8 cellular contexts compared by ENCODE assay signal in genomic region chr4:1345905-1346780, GRCh38. TPM values are rescaled to one million over a fixed set of nuclear protein-coding genes. Genes with fewer than 3 reads are reported as not detected.
DNase-seq lines count a peak whose midpoint lies in the region; ATAC-seq and TF ChIP-seq lines count a peak whose summit lies in the region.

No MANE protein-coding gene starts in this region.

- H3K36me3 Mint-ChIP-seq in activated CD8-positive, alpha-beta memory T cell treated with anti-CD3 and anti-CD28 coated beads, Interleukin-2, amount 10 ng/mL, durations not matched to agents 7 days and 5 days = peaks cover 3% of the 10 kb centered on the region
- H3K36me3 Mint-ChIP-seq in endothelial cell (ENCODE audit: low read depth, unreplicated experiment) = peaks cover 18% of the 10 kb centered on the region

- no peaks in the 10 kb centered on the region for H3K9me3 ChIP-seq in HAP-1
- no peaks in the 10 kb centered on the region for H3K9me3 ChIP-seq in mucosa of descending colon

- no peak for TF ChIP-seq CTCF in endothelial cell (IDR thresholded peaks at IDR 0.05; ENCODE audit: unreplicated experiment)
- no peak for TF ChIP-seq CTCF in mucosa of descending colon (IDR thresholded peaks at IDR 0.05)

- intact Hi-C loops in mucosa of descending colon (cut with DNase I, micrococcal nuclease) = loop anchor here in 1 of 2 donors (10.0 kb wide), 1 partner anchor 91 kb away; no protein-coding TSS in a partner anchor

- H3K36me3 ChIP-seq in HAP-1 (replicated peaks) (peaks cover 6% of the 10 kb centered on the region), mucosa of descending colon (ENCODE audit: low read depth) (peaks cover 9% of the 10 kb centered on the region)

- no peaks in the 10 kb centered on the region for H3K9me3 Mint-ChIP-seq in activated CD8-positive, alpha-beta memory T cell treated with anti-CD3 and anti-CD28 coated beads, Interleukin-2, amount 10 ng/mL, durations not matched to agents 7 days and 5 days (ENCODE audit: low read depth)
- H3K9me3 Mint-ChIP-seq in endothelial cell (ENCODE audit: unreplicated experiment) = no peaks in the 10 kb centered on the region

- H3K27ac ChIP-seq in substantia nigra (ENCODE audit: low read depth, low read length, poor library complexity, severe bottlenecking) = peak overlapping the region; percentile 77

- H3K4me3 ChIP-seq in HAP-1 = peak overlapping the region; percentile 76
- peak overlapping the region; percentile 93 for H3K4me3 ChIP-seq in mucosa of descending colon

- in situ Hi-C loops in HAP-1 (cut with MboI; ENCODE audit: low sequenced_read_pairs) = no loop called here

- CTCF ChIA-PET in activated CD8-positive, alpha-beta memory T cell treated with anti-CD3 and anti-CD28 coated beads, Interleukin-2, amount 10 ng/mL, durations not matched to agents 7 days and 5 days (lab: Charles Lee) = interaction anchor here (0.6 to 4.0 kb wide), 23 partner anchors 10 to 359 kb away, joined by 3 to 23 read pairs (median 4); partner anchors contain the start of genes CTBP1 and MAEA

- peak; percentile 51 for ATAC-seq in activated CD8-positive, alpha-beta memory T cell treated with anti-CD3 and anti-CD28 coated beads, Interleukin-2, amount 10 ng/mL, durations not matched to agents 7 days and 5 days
- peak; percentile 19 for ATAC-seq in mucosa of descending colon

- H3K4me3 Mint-ChIP-seq in activated CD8-positive, alpha-beta memory T cell treated with anti-CD3 and anti-CD28 coated beads, Interleukin-2, amount 10 ng/mL, durations not matched to agents 7 days and 5 days = peak overlapping the region; percentile 85
- peak overlapping the region; percentile 95 for H3K4me3 Mint-ChIP-seq in endothelial cell (ENCODE audit: unreplicated experiment)

- H3K27ac Mint-ChIP-seq in activated CD8-positive, alpha-beta memory T cell treated with anti-CD3 and anti-CD28 coated beads, Interleukin-2, amount 10 ng/mL, durations not matched to agents 7 days and 5 days = peak overlapping the region; percentile 89
- H3K27ac Mint-ChIP-seq in endothelial cell (ENCODE audit: unreplicated experiment) = peak overlapping the region; percentile 78

- H3K27me3 Mint-ChIP-seq in activated CD8-positive, alpha-beta memory T cell treated with anti-CD3 and anti-CD28 coated beads, Interleukin-2, amount 10 ng/mL, durations not matched to agents 7 days and 5 days = no peaks in the 10 kb centered on the region
- peaks cover 19% of the 10 kb centered on the region for H3K27me3 Mint-ChIP-seq in endothelial cell (ENCODE audit: unreplicated experiment)

- peak; percentile 21 to 44 for DNase-seq in NCI-H2081 (lab: John Stamatoyannopoulos, UW)
- no peak for DNase-seq in NCI-H2081 treated with DMSO at 0.1 percent for 48 hours (lab: John Stamatoyannopoulos, UW)
- peak; percentile 32 to 65 for DNase-seq in HAP-1 (ENCODE audit: low spot score in 2 of 2)
- peak; percentile 67 for DNase-seq in NAMALWA (ENCODE audit: low spot score)
- DNase-seq in activated CD8-positive, alpha-beta memory T cell treated with anti-CD3 and anti-CD28 coated beads, Interleukin-2, amount 10 ng/mL, durations not matched to agents 7 days and 5 days = peak; percentile 74
- peak; percentile 61 for DNase-seq in endothelial cell (ENCODE audit: low spot score)
- DNase-seq in mucosa of descending colon = peak; percentile 62 to 81 (median 73)
- peak in 32 of 49 donors; percentile 10 to 59 (median 42) for DNase-seq in substantia nigra (lab: John Stamatoyannopoulos, UW)

- no peaks in the 10 kb centered on the region for H3K27me3 ChIP-seq in HAP-1 (ENCODE audit: low read depth)

- peaks cover 30% of the 10 kb centered on the region for H3K4me1 Mint-ChIP-seq in activated CD8-positive, alpha-beta memory T cell treated with anti-CD3 and anti-CD28 coated beads, Interleukin-2, amount 10 ng/mL, durations not matched to agents 7 days and 5 days
- H3K4me1 Mint-ChIP-seq in endothelial cell (ENCODE audit: unreplicated experiment) = peaks cover 20% of the 10 kb centered on the region

- peaks cover 2% of the 10 kb centered on the region; the same call in 1 of the 2 replicates for H3K4me1 ChIP-seq in HAP-1
- peaks cover 13% of the 10 kb centered on the region for H3K4me1 ChIP-seq in mucosa of descending colon (ENCODE audit: low read depth)

RNA-seq across cellular contexts. Expression of gene UVSSA, which starts 0.9 kb away (rescaled TPM):
- total RNA-seq in activated CD8-positive, alpha-beta memory T cell treated with anti-CD3 and anti-CD28 coated beads, Interleukin-2, amount 10 ng/mL, durations not matched to agents 7 days and 5 days = 10 to 100 TPM; 18.2 to 25.2 TPM
- 22.1 TPM for total RNA-seq in endothelial cell (ENCODE audit: unreplicated experiment)
- 10 to 100 TPM; 31.7 to 39.9 (median 36.8) TPM for total RNA-seq in mucosa of descending colon

RNA-seq across cellular contexts. Expression of gene MAEA, which starts 56.5 kb away (rescaled TPM):
- total RNA-seq in activated CD8-positive, alpha-beta memory T cell treated with anti-CD3 and anti-CD28 coated beads, Interleukin-2, amount 10 ng/mL, durations not matched to agents 7 days and 5 days = 10 to 100 TPM; 63.9 to 70.0 TPM
- total RNA-seq in endothelial cell (ENCODE audit: unreplicated experiment) = 68.2 TPM
- 100 to 1,000 TPM in 1 of 3 donors, 10 to 100 TPM in 2; 75.5 to 112 (median 98.4) TPM for total RNA-seq in mucosa of descending colon
